14 cellular contexts compared by ENCODE assay signal in genomic region chr16:60553316-60553801, GRCh38.
DNase-seq lines count a peak whose midpoint lies in the region; TF ChIP-seq lines count a peak whose summit lies in the region.
"Had no signal": no experiment of that assay in that cellular context is flagged by ENCODE, and none has a peak within 500 bp of the region (broad histone marks: within the 10 kb centered on the region; RNA-seq: fewer than 3 reads in every experiment).

No MANE protein-coding gene starts in this region.

- H4K20me1 ChIP-seq in Karpas-422 (ENCODE audit: insufficient read depth, low read depth, low read length) (no peaks in the 10 kb centered on the region), MM.1S (ENCODE audit: insufficient read depth, low read length) (no peaks in the 10 kb centered on the region)

- peak overlapping the region; percentile 24 for H3K27ac ChIP-seq in HUES48 (ENCODE audit: low read depth, low read length)
- no peak overlapping the region for H3K27ac ChIP-seq in Karpas-422 (ENCODE audit: low read length)
- no peak overlapping the region for H3K27ac ChIP-seq in MM.1S (ENCODE audit: low read length)
- H3K27ac ChIP-seq: C4-2B, GM23248 had no signal

- no peak overlapping the region for H2AFZ ChIP-seq in Karpas-422 (ENCODE audit: low read length)
- H2AFZ ChIP-seq in MM.1S (ENCODE audit: low read length), result no peak overlapping the region
- H2AFZ ChIP-seq: GM23248 had no signal

- peaks cover 6% of the 10 kb centered on the region for H3K27me3 Mint-ChIP-seq in nephron progenitor cell (ENCODE audit: low read depth, poor library complexity)

- no peak overlapping the region for H3K4me3 ChIP-seq in HUES48 (ENCODE audit: low read depth, low read length)
- no peak overlapping the region for H3K4me3 ChIP-seq in Karpas-422 (ENCODE audit: low read length)
- H3K4me3 ChIP-seq in MM.1S (ENCODE audit: low read length), result no peak overlapping the region
- H3K4me3 ChIP-seq: GM23248, HAP-1 had no signal

- no peak overlapping the region for H3K9ac ChIP-seq in HUES48 (ENCODE audit: low read depth, low read length)
- H3K9ac ChIP-seq in Karpas-422 (ENCODE audit: low read length), result no peak overlapping the region
- H3K9ac ChIP-seq in MM.1S (ENCODE audit: low read length), result no peak overlapping the region
- H3K9ac ChIP-seq: GM23248 had no signal

- H3K4me1 ChIP-seq in HUES48 (ENCODE audit: control insufficient read depth, insufficient read depth, low read length) (peaks cover 14% of the 10 kb centered on the region), Karpas-422 (ENCODE audit: low read length) (no peaks in the 10 kb centered on the region), MM.1S (ENCODE audit: low read length) (no peaks in the 10 kb centered on the region)
- H3K4me1 ChIP-seq: BE2C, HAP-1 had no signal

- H3K4me3 Mint-ChIP-seq in nephron progenitor cell, result no peak overlapping the region
- H3K4me3 Mint-ChIP-seq: CD8-positive, alpha-beta T cell had no signal

- H3K36me3 Mint-ChIP-seq in nephron progenitor cell (ENCODE audit: low read depth), result no peaks in the 10 kb centered on the region
- H3K36me3 Mint-ChIP-seq: CD8-positive, alpha-beta T cell had no signal

- H3K9me3 ChIP-seq in HUES48 (ENCODE audit: control insufficient read depth, insufficient read depth, low read length) (no peaks in the 10 kb centered on the region), Karpas-422 (ENCODE audit: low read length) (peaks cover 30% of the 10 kb centered on the region), MM.1S (replicated peaks; ENCODE audit: insufficient read depth, low read length) (no peaks in the 10 kb centered on the region)
- H3K9me3 ChIP-seq: BE2C, HAP-1 had no signal

- H3K36me3 ChIP-seq in HUES48 (ENCODE audit: control insufficient read depth, insufficient read depth, low read length) (no peaks in the 10 kb centered on the region), Karpas-422 (ENCODE audit: insufficient read depth, low read length) (no peaks in the 10 kb centered on the region), MM.1S (replicated peaks; ENCODE audit: insufficient read depth, low read length) (no peaks in the 10 kb centered on the region)
- H3K36me3 ChIP-seq: BE2C, HAP-1 had no signal

- no peak overlapping the region for H3K27ac Mint-ChIP-seq in nephron progenitor cell
- H3K27ac Mint-ChIP-seq: CD8-positive, alpha-beta T cell had no signal

- peaks cover 6% of the 10 kb centered on the region for H3K4me1 Mint-ChIP-seq in nephron progenitor cell

- TF ChIP-seq CTCF in nephron progenitor cell (IDR thresholded peaks at IDR 0.05), result no peak
- no peak for TF ChIP-seq CTCF in MM.1S (IDR thresholded peaks at IDR 0.05; ENCODE audit: low read length)

- no peaks in the 10 kb centered on the region for H3K9me2 ChIP-seq in Karpas-422 (replicated peaks; ENCODE audit: insufficient read depth, low read length)
- no peaks in the 10 kb centered on the region for H3K9me2 ChIP-seq in MM.1S (replicated peaks; ENCODE audit: insufficient read depth, low read length)

- no peaks in the 10 kb centered on the region for H3K9me3 Mint-ChIP-seq in nephron progenitor cell

- no peak overlapping the region for H3K4me2 ChIP-seq in Karpas-422 (ENCODE audit: low read depth, low read length, poor library complexity, severe bottlenecking)
- H3K4me2 ChIP-seq in MM.1S (ENCODE audit: low read depth, low read length), result no peak overlapping the region

- DNase-seq in DMS79 treated with DMSO at 0.1 percent for 48 hours (lab: John Stamatoyannopoulos, UW) (peak; percentile 10), foreskin melanocyte (peak; percentile 16), nephron progenitor cell (peak; percentile 2), T1000 (lab: John Stamatoyannopoulos, UW) (no peak), DMS153 (lab: John Stamatoyannopoulos, UW) (no peak), Karpas-422 (no peak), MM.1S (no peak)
- DNase-seq: BE2C; CD8-positive, alpha-beta T cell; COR-L47; GM23248 had no signal

- H3F3A ChIP-seq in MM.1S (ENCODE audit: insufficient read depth, low read length), result no peaks in the 10 kb centered on the region

- H3K79me2 ChIP-seq in Karpas-422 (ENCODE audit: low read length), result no peaks in the 10 kb centered on the region
- no peaks in the 10 kb centered on the region for H3K79me2 ChIP-seq in MM.1S (ENCODE audit: low read length)

- H3K27me3 ChIP-seq in HUES48 (ENCODE audit: control insufficient read depth, insufficient read depth, low read length) (no peaks in the 10 kb centered on the region), Karpas-422 (ENCODE audit: low read length) (no peaks in the 10 kb centered on the region), MM.1S (replicated peaks; ENCODE audit: insufficient read depth, low read length) (no peaks in the 10 kb centered on the region)
- H3K27me3 ChIP-seq: BE2C had no signal

Comparison
In these comparisons a context has a peak if more than half of its experiments do, and no peak if none do; other contexts are left out.
1. DNase-seq: peak in DMS79 treated with DMSO at 0.1 percent for 48 hours (single experiment), foreskin melanocyte (single experiment) and nephron progenitor cell (single experiment); none in T1000 (single experiment), DMS153 (single experiment), Karpas-422 (single experiment) and MM.1S (single experiment).